17 cellular contexts compared by ENCODE assay signal in genomic region chr22:27626675-27627443, GRCh38.
DNase-seq lines count a peak whose midpoint lies in the region; ATAC-seq, FAIRE-seq and TF ChIP-seq lines count a peak whose summit lies in the region.
"Had no signal": no experiment of that assay in that cellular context is flagged by ENCODE, and none has a peak within 500 bp of the region (broad histone marks: within the 10 kb centered on the region; RNA-seq: fewer than 3 reads in every experiment).

No MANE protein-coding gene starts in this region.

- in situ Hi-C loops in K562 (cut with MboI), result no loop called here

- intact Hi-C loops in HCT116 (cut with micrococcal nuclease), result no loop called here
- intact Hi-C loops in K562 (cut with micrococcal nuclease), result no loop called here
- intact Hi-C loops in colonic mucosa (cut with DNase I), result no loop called here

- H3K36me3 Mint-ChIP-seq in stimulated activated memory B cell treated with anti-CD40 and anti-IgM and Interleukin-4, amounts not matched to agents 10 μg/mL and 1 μg/mL and 100 μg/mL, for 72 hours, result no peaks in the 10 kb centered on the region
- H3K36me3 Mint-ChIP-seq: CD8-positive, alpha-beta memory T cell had no signal

- POLR2A ChIA-PET in HCT116 (lab: Charles Lee), result interaction anchor here (0.9 kb wide), 1 partner anchor 39 kb away, joined by 3 read pairs; no protein-coding TSS in a partner anchor
- POLR2A ChIA-PET in K562 (lab: Yijun Ruan, JAX), result interaction anchor here (1.0 kb wide), 1 partner anchor 12 kb away, joined by 3 read pairs; no protein-coding TSS in a partner anchor

- DNase-seq in HCT116 (ENCODE audit: low read depth, low spot score), result no peak
- DNase-seq in K562 (ENCODE audit: extremely low read depth in 1 of 4, low spot score in 3 of 4), result no peak
- peak; percentile 94 for DNase-seq in myocyte (ENCODE audit: low read depth)
- no peak for DNase-seq in colonic mucosa
- no peak for DNase-seq in MV-4-11 (lab: John Stamatoyannopoulos, UW)
- DNase-seq: C1 segment of cervical spinal cord; CD8-positive, alpha-beta memory T cell; DMS79; NCI-H1694 treated with DMSO at 0.1 percent for 48 hours; NCI-H226; NCI-H524; SK-N-SH had no signal

- no peak for TF ChIP-seq POLR2A in HCT116 (IDR thresholded peaks at IDR 0.05; ENCODE audit: borderline replicate concordance, extremely low read depth, insufficient read depth, insufficient read length)
- TF ChIP-seq POLR2A in K562 (conservative IDR thresholded peaks at IDR 0.05), result no peak

- 33% methylated on average over 7 of the region's 7 CpGs for WGBS in K562 (ENCODE audit: insufficient coverage, low coverage, missing lambda C conversion rate)

- peaks cover 18 to 27% of the 10 kb centered on the region in 2 experiments for H3K4me1 ChIP-seq in HCT116 (ENCODE audit: control insufficient read depth in 1 of 2, insufficient read depth in 2 of 2, low read length in 2 of 2)
- H3K4me1 ChIP-seq in K562 (replicated peaks in 1 of 2; ENCODE audit: control insufficient read depth in 2 of 2, insufficient read depth in 2 of 2, low read length in 2 of 2), result no peaks in the 10 kb centered on the region; a peak in 1 of 5 replicates
- no peaks in the 10 kb centered on the region for H3K4me1 ChIP-seq in colonic mucosa

- no peak overlapping the region for H3K4me3 ChIP-seq in HCT116 (replicated peaks in 1 of 2; ENCODE audit: low read depth in 1 of 2, low read length in 2 of 2)
- no peak overlapping the region for H3K4me3 ChIP-seq in K562
- no peak overlapping the region for H3K4me3 ChIP-seq in colonic mucosa

- no TSS peak for BruUV-seq in HCT116 (replicated peaks; lab: Mats Ljungman, UMichigan)
- no TSS peak for BruUV-seq in K562 (replicated peaks; lab: Mats Ljungman, UMichigan)

- no peak overlapping the region for H3K4me3 Mint-ChIP-seq in stimulated activated memory B cell treated with anti-CD40 and anti-IgM and Interleukin-4, amounts not matched to agents 10 μg/mL and 1 μg/mL and 100 μg/mL, for 72 hours
- H3K4me3 Mint-ChIP-seq: CD8-positive, alpha-beta memory T cell had no signal

- no peak overlapping the region for H3K27ac ChIP-seq in HCT116 (ENCODE audit: low read depth, low read length)
- no peak overlapping the region for H3K27ac ChIP-seq in K562 (ENCODE audit: extremely low read depth, low read depth, low read length)
- H3K27ac ChIP-seq in colonic mucosa, result no peak overlapping the region

- TF ChIP-seq EP300 in K562 (IDR thresholded peaks at IDR 0.05; ENCODE audit: low read length), result no peak

- no peaks in the 10 kb centered on the region for H3K27me3 Mint-ChIP-seq in stimulated activated memory B cell treated with anti-CD40 and anti-IgM and Interleukin-4, amounts not matched to agents 10 μg/mL and 1 μg/mL and 100 μg/mL, for 72 hours

- CTCF ChIA-PET in HCT116 (lab: Charles Lee) (no interaction called here), K562 (lab: Yijun Ruan, JAX; ENCODE audit: low intra/inter-chr PET ratio) (no interaction called here)

- TF ChIP-seq CTCF in HCT116 (IDR thresholded peaks at IDR 0.05 in 2 of 3, conservative IDR thresholded peaks at IDR 0.05 in 1 of 3; ENCODE audit: borderline replicate concordance in 1 of 3, insufficient read depth in 1 of 3, low read depth in 2 of 3, low read length in 2 of 3) (no peak), K562 (IDR thresholded peaks at IDR 0.05 in 2 of 3, conservative IDR thresholded peaks at IDR 0.05 in 1 of 3; ENCODE audit: insufficient read depth in 2 of 3, low read depth in 1 of 3, low read length in 3 of 3) (no peak), colonic mucosa (IDR thresholded peaks at IDR 0.05) (no peak)

- no peak overlapping the region for H3K27ac Mint-ChIP-seq in stimulated activated memory B cell treated with anti-CD40 and anti-IgM and Interleukin-4, amounts not matched to agents 10 μg/mL and 1 μg/mL and 100 μg/mL, for 72 hours
- H3K27ac Mint-ChIP-seq: CD8-positive, alpha-beta memory T cell had no signal

- H3K4me1 Mint-ChIP-seq in stimulated activated memory B cell treated with anti-CD40 and anti-IgM and Interleukin-4, amounts not matched to agents 10 μg/mL and 1 μg/mL and 100 μg/mL, for 72 hours, result no peaks in the 10 kb centered on the region
- H3K4me1 Mint-ChIP-seq: CD8-positive, alpha-beta memory T cell had no signal

- no peaks in the 10 kb centered on the region for H3K9me2 ChIP-seq in HCT116 (ENCODE audit: insufficient read depth)
- H3K9me2 ChIP-seq: SK-N-SH had no signal

- no peak for FAIRE-seq in K562 (lab: Jason Lieb, UNC)
- FAIRE-seq: D721Med, H54, HTR-8/SVneo had no signal

- RAD21 ChIA-PET in HCT116 (lab: Charles Lee; ENCODE audit: low non-redundant PET in 1 of 2, low total read pairs in 2 of 2, uncharacterized antibody in 2 of 2, unreplicated experiment in 2 of 2), result no interaction called here

- H4K20me1 ChIP-seq in HCT116 (ENCODE audit: insufficient read depth) (no peaks in the 10 kb centered on the region), K562 (replicated peaks; ENCODE audit: control insufficient read depth, insufficient read depth, low read length) (no peaks in the 10 kb centered on the region)

- no peak overlapping the region for H3K9ac ChIP-seq in HCT116 (ENCODE audit: low read length)
- H3K9ac ChIP-seq in K562 (ENCODE audit: insufficient read depth in 1 of 2, low read depth in 2 of 2, low read length in 2 of 2), result peak overlapping the region in 1 of 2 experiments; percentile 17; a peak in 1 of 4 replicates
- no peak overlapping the region for H3K9ac ChIP-seq in colonic mucosa (ENCODE audit: low read depth in 2 of 2, low read length in 2 of 2)
- H3K9ac ChIP-seq: SK-N-SH had no signal

- TF ChIP-seq RAD21 in HCT116 (IDR thresholded peaks at IDR 0.05; ENCODE audit: low read depth) (no peak), K562 (CRISPR knock-in tag; conservative IDR thresholded peaks at IDR 0.05 in 1 of 2, IDR thresholded peaks at IDR 0.05 in 1 of 2) (no peak)

- H3K79me2 ChIP-seq in HCT116 (ENCODE audit: insufficient read depth, low read length) (no peaks in the 10 kb centered on the region), K562 (ENCODE audit: control insufficient read depth, insufficient read depth, low read length) (no peaks in the 10 kb centered on the region)

- H2AFZ ChIP-seq in HCT116 (ENCODE audit: low read depth, low read length, poor library complexity, severe bottlenecking) (no peak overlapping the region), K562 (ENCODE audit: low read depth, low read length) (peak overlapping the region; percentile 67)

- no peaks in the 10 kb centered on the region for H3K27me3 ChIP-seq in HCT116 (ENCODE audit: insufficient read depth, low read length)
- H3K27me3 ChIP-seq in K562 (ENCODE audit: control insufficient read depth in 2 of 2, insufficient read depth in 2 of 2, low read length in 2 of 2), result peaks cover 0 to 12% of the 10 kb centered on the region in 2 experiments; a peak in 2 of 5 replicates
- no peaks in the 10 kb centered on the region for H3K27me3 ChIP-seq in colonic mucosa

- H3K36me3 ChIP-seq in HCT116 (ENCODE audit: control insufficient read depth in 1 of 2, insufficient read depth in 2 of 2, low read length in 2 of 2), result no peaks in the 10 kb centered on the region
- H3K36me3 ChIP-seq in K562 (ENCODE audit: control insufficient read depth, insufficient read depth, low read length), result no peaks in the 10 kb centered on the region
- no peaks in the 10 kb centered on the region for H3K36me3 ChIP-seq in colonic mucosa

- peaks cover 6% of the 10 kb centered on the region for H3K9me3 Mint-ChIP-seq in stimulated activated memory B cell treated with anti-CD40 and anti-IgM and Interleukin-4, amounts not matched to agents 10 μg/mL and 1 μg/mL and 100 μg/mL, for 72 hours
- H3K9me3 Mint-ChIP-seq: CD8-positive, alpha-beta memory T cell had no signal

- H3K9me1 ChIP-seq in K562 (ENCODE audit: control insufficient read depth, insufficient read depth, low read length), result no peaks in the 10 kb centered on the region

- H3K9me3 ChIP-seq in HCT116 (ENCODE audit: control insufficient read depth in 1 of 2, insufficient read depth in 1 of 2, low read depth in 1 of 2, low read length in 2 of 2), result no peaks in the 10 kb centered on the region
- no peaks in the 10 kb centered on the region for H3K9me3 ChIP-seq in K562 (replicated peaks; ENCODE audit: control insufficient read depth, insufficient read depth, low read depth, low read length)
- no peaks in the 10 kb centered on the region for H3K9me3 ChIP-seq in colonic mucosa
- H3K9me3 ChIP-seq: SK-N-SH had no signal

- ATAC-seq in HCT116 (peak; percentile 34), K562 (no peak; the same call in 1 of the 3 replicates), HG02763 (IDR thresholded peaks at IDR 0.05; ENCODE audit: unreplicated experiment) (no peak)
- ATAC-seq in stimulated activated memory B cell treated with anti-CD40 and anti-IgM and Interleukin-4, amounts not matched to agents 10 μg/mL and 1 μg/mL and 100 μg/mL, for 72 hours, result peak; percentile 25

- H3K4me2 ChIP-seq in HCT116 (ENCODE audit: low read length), result peak overlapping the region; percentile 29
- H3K4me2 ChIP-seq in K562 (ENCODE audit: insufficient read depth, low read length), result peak overlapping the region; percentile 16; the same call in 1 of the 2 replicates
- H3K4me2 ChIP-seq: SK-N-SH had no signal

TF ChIP-seq in HCT116, 20 proteins besides CTCF, POLR2A, EP300 and RAD21 (continues in another document):
- TF ChIP-seq EZH2 (IDR thresholded peaks at IDR 0.05), result no peak

TF ChIP-seq in K562, 482 proteins besides CTCF, POLR2A, EP300 and RAD21 (continues in another document):
- no peak for TF ChIP-seq ZBTB8A (IDR thresholded peaks at IDR 0.05; ENCODE audit: partially characterized antibody)
- TF ChIP-seq NUFIP1 (IDR thresholded peaks at IDR 0.05; ENCODE audit: partially characterized antibody), result no peak
- TF ChIP-seq ZBTB26 (CRISPR knock-in tag; IDR thresholded peaks at IDR 0.05), result no peak
- TF ChIP-seq DPF2 (IDR thresholded peaks at IDR 0.05), result no peak
- TF ChIP-seq ZFP36 (IDR thresholded peaks at IDR 0.05; ENCODE audit: low read depth, low read length, partially characterized antibody), result peak; percentile 25
- 0 out of 4 replicates have a peak, but pooled peaks of 1 of the 2 experiments have one; percentile 10 for TF ChIP-seq KDM1A (IDR thresholded peaks at IDR 0.05)
- no peak for TF ChIP-seq ASH1L (IDR thresholded peaks at IDR 0.05; ENCODE audit: borderline replicate concordance, low read depth, partially characterized antibody)

Comparison
In these comparisons a context has a peak if more than half of its experiments do, and no peak if none do; other contexts are left out.
1. ATAC-seq: peak in HCT116 (single experiment) and stimulated activated memory B cell treated with anti-CD40 and anti-IgM and Interleukin-4, amounts not matched to agents 10 μg/mL and 1 μg/mL and 100 μg/mL, for 72 hours (single experiment); none in K562 (single experiment) and HG02763 (single experiment).